ENCODE assay signal across 21 cellular contexts in genomic region chr2:50820176-50820575, GRCh38.
"Had no signal": no experiment of that assay in that cellular context is flagged by ENCODE, and none has a peak within 500 bp of the region (broad histone marks: within the 10 kb centered on the region; RNA-seq: fewer than 3 reads in every experiment).

No MANE protein-coding gene starts in this region.

- H3K27ac Mint-ChIP-seq: activated B cell treated with CpG ODN at 0.5 μM for 24 hours; activated CD4-positive, alpha-beta T cell treated with anti-CD3 and anti-CD28 coated beads for 36 hours; activated naive CD8-positive, alpha-beta T cell treated with anti-CD3 and anti-CD28 coated beads for 36 hours; activated T-helper 2 cell treated with anti-CD3 and anti-CD28 coated beads, Interferon-gamma antibody, Interleukin-2, Interleukin-4, amounts not matched to agents 10 μg/mL and 5 μg/mL and 100 μg/mL, durations not matched to agents 14 hours and 24 hours and 36 hours; natural killer cell treated with Interleukin-12 subunit alpha and Interleukin-12 subunit beta and Interleukin-15 and Interleukin-18, amount 100 ng/mL, for 72 hours; progenitor cell of endocrine pancreas; stimulated activated naive B cell treated with anti-CD40 and anti-IgM and Interleukin-4, amounts not matched to agents 10 μg/mL and 1 μg/mL and 100 μg/mL, for 72 hours had no signal

- H3K36me3 ChIP-seq: transverse colon had no signal

- H3K27me3 ChIP-seq: foreskin keratinocyte, transverse colon had no signal

- H3K27ac ChIP-seq: foreskin keratinocyte, transverse colon had no signal

- H3K9me3 ChIP-seq: transverse colon had no signal

- H3K27me3 Mint-ChIP-seq: activated B cell treated with CpG ODN at 0.5 μM for 24 hours; activated CD4-positive, alpha-beta T cell treated with anti-CD3 and anti-CD28 coated beads for 36 hours; activated naive CD8-positive, alpha-beta T cell treated with anti-CD3 and anti-CD28 coated beads for 36 hours; natural killer cell treated with Interleukin-12 subunit alpha and Interleukin-12 subunit beta and Interleukin-15 and Interleukin-18, amount 100 ng/mL, for 72 hours; progenitor cell of endocrine pancreas; stimulated activated naive B cell treated with anti-CD40 and anti-IgM and Interleukin-4, amounts not matched to agents 10 μg/mL and 1 μg/mL and 100 μg/mL, for 72 hours had no signal

- H3K36me3 Mint-ChIP-seq: activated naive CD8-positive, alpha-beta T cell treated with anti-CD3 and anti-CD28 coated beads for 36 hours; natural killer cell treated with Interleukin-12 subunit alpha and Interleukin-12 subunit beta and Interleukin-15 and Interleukin-18, amount 100 ng/mL, for 72 hours; stimulated activated naive B cell treated with anti-CD40 and anti-IgM and Interleukin-4, amounts not matched to agents 10 μg/mL and 1 μg/mL and 100 μg/mL, for 72 hours had no signal

- DNase-seq: activated B cell treated with CpG ODN at 0.5 μM for 24 hours; activated CD4-positive, alpha-beta T cell treated with anti-CD3 and anti-CD28 coated beads for 36 hours; activated CD4-positive, alpha-beta T cell treated with anti-CD3 and anti-CD28 coated beads, Interleukin-2, amount 50 U/mL, for 48 hours; activated CD8-positive, alpha-beta memory T cell treated with anti-CD3 and anti-CD28 coated beads, Interleukin-2, amount 50 U/mL, for 48 hours; activated naive CD4-positive, alpha-beta T cell; activated naive CD8-positive, alpha-beta T cell treated with anti-CD3 and anti-CD28 coated beads for 36 hours; activated T-cell treated with anti-CD3 and anti-CD28 coated beads, Interleukin-2, amount 50 U/mL, for 4 hours; central memory CD4-positive, alpha-beta T cell; dermis blood vessel endothelial cell; effector CD8-positive, alpha-beta T cell; foreskin keratinocyte; left ventricle myocardium superior; mammary epithelial cell; midbrain; stimulated activated CD4-positive, alpha-beta T cell treated with anti-CD3 and anti-CD28 coated beads, Interleukin-2, amount 100 ng/mL, for 48 hours; stimulated activated CD8-positive, alpha-beta memory T cell treated with anti-CD3 and anti-CD28 coated beads, Interleukin-4, amount 100 ng/mL, for 48 hours; stimulated activated naive B cell treated with anti-CD40 and anti-IgM and Interleukin-4, amounts not matched to agents 10 μg/mL and 1 μg/mL and 100 μg/mL, for 72 hours; transverse colon had no signal

- H3K4me3 Mint-ChIP-seq: activated B cell treated with CpG ODN at 0.5 μM for 24 hours; activated CD4-positive, alpha-beta T cell treated with anti-CD3 and anti-CD28 coated beads for 36 hours; activated naive CD8-positive, alpha-beta T cell treated with anti-CD3 and anti-CD28 coated beads for 36 hours; activated T-cell treated with anti-CD3 and anti-CD28 coated beads, Interleukin-2, amount 50 U/mL, for 4 hours; natural killer cell treated with Interleukin-12 subunit alpha and Interleukin-12 subunit beta and Interleukin-15 and Interleukin-18, amount 100 ng/mL, for 72 hours; stimulated activated naive B cell treated with anti-CD40 and anti-IgM and Interleukin-4, amounts not matched to agents 10 μg/mL and 1 μg/mL and 100 μg/mL, for 72 hours had no signal

- H3K4me1 Mint-ChIP-seq: activated B cell treated with CpG ODN at 0.5 μM for 24 hours; activated CD4-positive, alpha-beta T cell treated with anti-CD3 and anti-CD28 coated beads for 36 hours; activated naive CD8-positive, alpha-beta T cell treated with anti-CD3 and anti-CD28 coated beads for 36 hours; stimulated activated naive B cell treated with anti-CD40 and anti-IgM and Interleukin-4, amounts not matched to agents 10 μg/mL and 1 μg/mL and 100 μg/mL, for 72 hours had no signal

- H3K4me3 ChIP-seq: transverse colon had no signal

- H3K4me1 ChIP-seq: foreskin keratinocyte, transverse colon had no signal
